ENCODE assay signal across 10 cellular contexts in the genomic region with DNA sequence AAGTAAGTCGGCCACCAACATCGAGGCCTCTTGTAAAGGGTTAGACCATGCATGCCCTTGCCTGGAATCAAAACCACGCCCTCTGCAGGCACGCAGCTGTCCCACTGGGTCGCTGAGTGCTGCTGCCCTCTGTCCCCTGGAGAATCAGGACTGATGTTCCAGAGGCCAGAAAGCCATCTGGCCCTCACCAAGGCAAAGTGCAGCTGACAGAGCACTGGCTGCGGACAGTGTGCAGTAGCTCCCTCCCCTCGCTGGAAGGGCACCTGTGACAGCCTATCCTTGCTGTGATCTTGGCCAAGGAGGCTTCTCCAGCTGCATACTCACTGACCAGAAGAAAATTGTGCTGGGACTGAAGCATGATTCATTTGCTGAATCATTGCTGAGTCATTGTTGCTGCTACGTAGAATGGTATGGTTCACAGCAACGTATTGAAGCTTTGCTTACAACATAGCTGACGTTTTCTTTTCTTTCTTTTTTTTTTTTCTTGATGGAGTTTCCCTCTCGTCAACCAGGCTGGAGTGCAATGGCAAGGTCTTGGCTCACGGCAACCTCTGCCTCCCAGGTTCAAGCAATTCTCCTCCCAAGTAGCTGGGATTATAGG. TPM values are rescaled to one million over a fixed set of nuclear protein-coding genes. Genes with fewer than 3 reads are reported as not detected.
DNase-seq lines count a peak whose midpoint lies in the region; ATAC-seq, FAIRE-seq and TF ChIP-seq lines count a peak whose summit lies in the region.
"Had no signal": no experiment of that assay in that cellular context is flagged by ENCODE, and none has a peak within 500 bp of the region (broad histone marks: within the 10 kb centered on the region; RNA-seq: fewer than 3 reads in every experiment).

No MANE protein-coding gene starts in this region.

- POLR2A ChIA-PET in A549 (lab: Yijun Ruan, JAX), result no interaction called here

- no peak overlapping the region for H3K4me3 Mint-ChIP-seq in glutamatergic neuron (ENCODE audit: unreplicated experiment)

- ATAC-seq in A549, result peak; percentile 97 to 98
- ATAC-seq in GM21529 (IDR thresholded peaks at IDR 0.05; ENCODE audit: unreplicated experiment), result no peak

- H3K36me3 Mint-ChIP-seq in glutamatergic neuron (ENCODE audit: unreplicated experiment), result no peaks in the 10 kb centered on the region

- CTCF ChIA-PET in A549 (lab: Yijun Ruan, JAX), result interaction anchor here (0.6 to 4.2 kb wide), 8 partner anchors 17 to 626 kb away, joined by 3 to 15 read pairs (median 4); no protein-coding TSS in a partner anchor

- H3K9me3 Mint-ChIP-seq in glutamatergic neuron (ENCODE audit: unreplicated experiment), result peaks cover 24% of the 10 kb centered on the region

- H3K4me2 ChIP-seq in A549, result peak overlapping the region; percentile 82

- H3K27ac ChIP-seq in A549, result peak overlapping the region; percentile 90 to 91
- H3K27ac ChIP-seq: left ventricle myocardium inferior had no signal

- peaks cover 39% of the 10 kb centered on the region for H3K4me1 ChIP-seq in A549
- H3K4me1 ChIP-seq: left ventricle myocardium inferior had no signal

- TF ChIP-seq RAD21 in A549 (conservative IDR thresholded peaks at IDR 0.05 in 1 of 2, IDR thresholded peaks at IDR 0.05 in 1 of 2), result peak in 1 of 2 experiments; percentile 5; a peak in 1 of 5 replicates

- no peaks in the 10 kb centered on the region for H3K9me3 ChIP-seq in A549
- H3K9me3 ChIP-seq: left ventricle myocardium inferior had no signal

- H3K27me3 Mint-ChIP-seq in glutamatergic neuron (ENCODE audit: unreplicated experiment), result peaks cover 17% of the 10 kb centered on the region

- H3K27ac Mint-ChIP-seq in glutamatergic neuron (ENCODE audit: unreplicated experiment), result peak overlapping the region; percentile 87

- FAIRE-seq in A549 (lab: Jason Lieb, UNC), result peak; percentile 97
- peak; percentile 93 for FAIRE-seq in H54 (lab: Jason Lieb, UNC)
- no peak for FAIRE-seq in D721Med (lab: Jason Lieb, UNC)

- no peak overlapping the region for H3K4me3 ChIP-seq in A549
- H3K4me3 ChIP-seq: left ventricle myocardium inferior had no signal

- TF ChIP-seq CTCF in A549 (IDR thresholded peaks at IDR 0.05) (no peak), glutamatergic neuron (IDR thresholded peaks at IDR 0.05; ENCODE audit: partially characterized antibody, unreplicated experiment) (no peak), D721Med (IDR thresholded peaks at IDR 0.05; ENCODE audit: insufficient read depth, missing control alignments) (no peak)

- DNase-seq in A549 (ENCODE audit: low read depth in 1 of 2, low spot score in 1 of 2), result peak; percentile 87 to 96
- peak; percentile 92 for DNase-seq in H54 (ENCODE audit: insufficient read length, low spot score)
- DNase-seq in SW 1271 (lab: John Stamatoyannopoulos, UW), result peak; percentile 84 to 89
- peak; percentile 46 for DNase-seq in glutamatergic neuron
- DNase-seq in D721Med (ENCODE audit: insufficient read length, low spot score), result no peak
- no peak for DNase-seq in NCI-H748 treated with DMSO at 0.1 percent for 48 hours (lab: John Stamatoyannopoulos, UW)
- no peak for DNase-seq in activated naive CD4-positive, alpha-beta T cell (lab: John Stamatoyannopoulos, UW)
- DNase-seq: left ventricle myocardium inferior had no signal

- TF ChIP-seq EP300 in A549 (IDR thresholded peaks at IDR 0.05), result no peak

- 11% methylated on average over 12 of the region's 12 CpGs for WGBS in A549 (ENCODE audit: missing lambda C conversion rate)

- H3K4me1 Mint-ChIP-seq in glutamatergic neuron (ENCODE audit: low read depth, unreplicated experiment), result peaks cover 34% of the 10 kb centered on the region

- TF ChIP-seq POLR2A in A549 (IDR thresholded peaks at IDR 0.05; ENCODE audit: low read length) (no peak), H54 (IDR thresholded peaks at IDR 0.05; ENCODE audit: low read depth, low read length) (0 out of 2 replicates have a peak, but pooled peaks have one; percentile 18)

TF ChIP-seq in A549, 52 proteins besides CTCF, POLR2A, EP300 and RAD21 (continues in another document):
- TF ChIP-seq, protein P1, sequence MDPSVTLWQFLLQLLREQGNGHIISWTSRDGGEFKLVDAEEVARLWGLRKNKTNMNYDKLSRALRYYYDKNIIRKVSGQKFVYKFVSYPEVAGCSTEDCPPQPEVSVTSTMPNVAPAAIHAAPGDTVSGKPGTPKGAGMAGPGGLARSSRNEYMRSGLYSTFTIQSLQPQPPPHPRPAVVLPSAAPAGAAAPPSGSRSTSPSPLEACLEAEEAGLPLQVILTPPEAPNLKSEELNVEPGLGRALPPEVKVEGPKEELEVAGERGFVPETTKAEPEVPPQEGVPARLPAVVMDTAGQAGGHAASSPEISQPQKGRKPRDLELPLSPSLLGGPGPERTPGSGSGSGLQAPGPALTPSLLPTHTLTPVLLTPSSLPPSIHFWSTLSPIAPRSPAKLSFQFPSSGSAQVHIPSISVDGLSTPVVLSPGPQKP (IDR thresholded peaks at IDR 0.05; ENCODE audit: low read depth, low read length), result no peak
- 0 out of 2 replicates have a peak, but pooled peaks have one; percentile 13 for TF ChIP-seq HEYL (CRISPR knock-in tag; IDR thresholded peaks at IDR 0.05)
- TF ChIP-seq CBX2 (IDR thresholded peaks at IDR 0.05; ENCODE audit: borderline replicate concordance, low read depth), result no peak
- no peak for TF ChIP-seq MAZ (IDR thresholded peaks at IDR 0.05; ENCODE audit: borderline replicate concordance, low read depth, low read length)
- no peak for TF ChIP-seq HDAC2 (IDR thresholded peaks at IDR 0.05)
- TF ChIP-seq RCOR1 (IDR thresholded peaks at IDR 0.05; ENCODE audit: low read depth, low read length), result no peak
- no peak for TF ChIP-seq RFX5 (IDR thresholded peaks at IDR 0.05)
- TF ChIP-seq, protein P2, sequence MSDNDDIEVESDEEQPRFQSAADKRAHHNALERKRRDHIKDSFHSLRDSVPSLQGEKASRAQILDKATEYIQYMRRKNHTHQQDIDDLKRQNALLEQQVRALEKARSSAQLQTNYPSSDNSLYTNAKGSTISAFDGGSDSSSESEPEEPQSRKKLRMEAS (IDR thresholded peaks at IDR 0.05), result peak; percentile 77
- TF ChIP-seq CHD4 (IDR thresholded peaks at IDR 0.05; ENCODE audit: borderline replicate concordance), result no peak
- TF ChIP-seq ESRRA (IDR thresholded peaks at IDR 0.05; ENCODE audit: borderline replicate concordance, low read length), result no peak
- TF ChIP-seq JUN (IDR thresholded peaks at IDR 0.05), result peak in 1 of 2 experiments; percentile 58; a peak in 2 of 5 replicates
- TF ChIP-seq, protein P3, sequence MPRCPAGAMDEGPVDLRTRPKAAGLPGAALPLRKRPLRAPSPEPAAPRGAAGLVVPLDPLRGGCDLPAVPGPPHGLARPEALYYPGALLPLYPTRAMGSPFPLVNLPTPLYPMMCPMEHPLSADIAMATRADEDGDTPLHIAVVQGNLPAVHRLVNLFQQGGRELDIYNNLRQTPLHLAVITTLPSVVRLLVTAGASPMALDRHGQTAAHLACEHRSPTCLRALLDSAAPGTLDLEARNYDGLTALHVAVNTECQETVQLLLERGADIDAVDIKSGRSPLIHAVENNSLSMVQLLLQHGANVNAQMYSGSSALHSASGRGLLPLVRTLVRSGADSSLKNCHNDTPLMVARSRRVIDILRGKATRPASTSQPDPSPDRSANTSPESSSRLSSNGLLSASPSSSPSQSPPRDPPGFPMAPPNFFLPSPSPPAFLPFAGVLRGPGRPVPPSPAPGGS (IDR thresholded peaks at IDR 0.05), result 0 out of 3 replicates have a peak, but pooled peaks have one; percentile 26
- TF ChIP-seq MAFK (IDR thresholded peaks at IDR 0.05; ENCODE audit: partially characterized antibody), result peak; percentile 100
- no peak for TF ChIP-seq MYC (IDR thresholded peaks at IDR 0.05; ENCODE audit: borderline replicate concordance, low read length)
- peak; percentile 57; the same call in 1 of the 2 replicates for TF ChIP-seq HOXB5 (CRISPR knock-in tag; IDR thresholded peaks at IDR 0.05)
- TF ChIP-seq FOSB (CRISPR knock-in tag; IDR thresholded peaks at IDR 0.05), result no peak; the same call in 1 of the 2 replicates
- TF ChIP-seq, protein P4, sequence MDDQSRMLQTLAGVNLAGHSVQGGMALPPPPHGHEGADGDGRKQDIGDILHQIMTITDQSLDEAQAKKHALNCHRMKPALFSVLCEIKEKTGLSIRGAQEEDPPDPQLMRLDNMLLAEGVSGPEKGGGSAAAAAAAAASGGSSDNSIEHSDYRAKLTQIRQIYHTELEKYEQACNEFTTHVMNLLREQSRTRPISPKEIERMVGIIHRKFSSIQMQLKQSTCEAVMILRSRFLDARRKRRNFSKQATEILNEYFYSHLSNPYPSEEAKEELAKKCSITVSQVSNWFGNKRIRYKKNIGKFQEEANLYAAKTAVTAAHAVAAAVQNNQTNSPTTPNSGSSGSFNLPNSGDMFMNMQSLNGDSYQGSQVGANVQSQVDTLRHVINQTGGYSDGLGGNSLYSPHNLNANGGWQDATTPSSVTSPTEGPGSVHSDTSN (IDR thresholded peaks at IDR 0.05), result peak; percentile 84
- TF ChIP-seq, protein P5, sequence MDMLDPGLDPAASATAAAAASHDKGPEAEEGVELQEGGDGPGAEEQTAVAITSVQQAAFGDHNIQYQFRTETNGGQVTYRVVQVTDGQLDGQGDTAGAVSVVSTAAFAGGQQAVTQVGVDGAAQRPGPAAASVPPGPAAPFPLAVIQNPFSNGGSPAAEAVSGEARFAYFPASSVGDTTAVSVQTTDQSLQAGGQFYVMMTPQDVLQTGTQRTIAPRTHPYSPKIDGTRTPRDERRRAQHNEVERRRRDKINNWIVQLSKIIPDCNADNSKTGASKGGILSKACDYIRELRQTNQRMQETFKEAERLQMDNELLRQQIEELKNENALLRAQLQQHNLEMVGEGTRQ (IDR thresholded peaks at IDR 0.05), result no peak
- TF ChIP-seq FOSL2 (IDR thresholded peaks at IDR 0.05), result peak; percentile 98
- TF ChIP-seq FOSL2 (CRISPR knock-in tag; IDR thresholded peaks at IDR 0.05), result peak; percentile 99
- TF ChIP-seq SREBF2 (IDR thresholded peaks at IDR 0.05), result no peak
- TF ChIP-seq RNF2 (IDR thresholded peaks at IDR 0.05; ENCODE audit: borderline replicate concordance, low read depth), result no peak
- TF ChIP-seq BHLHE40 (IDR thresholded peaks at IDR 0.05; ENCODE audit: low read depth, low read length), result no peak
- no peak for TF ChIP-seq EHMT2 (IDR thresholded peaks at IDR 0.05; ENCODE audit: low read depth)
- TF ChIP-seq FOXS1 (CRISPR knock-in tag; IDR thresholded peaks at IDR 0.05), result no peak
- peak; percentile 39; the same call in 1 of the 2 replicates for TF ChIP-seq GATA3 (IDR thresholded peaks at IDR 0.05; ENCODE audit: borderline replicate concordance)
- TF ChIP-seq NFE2L2 (conservative IDR thresholded peaks at IDR 0.05; ENCODE audit: low read length), result peak; percentile 99

RNA-seq across cellular contexts. Expression of a gene that starts 30.4 kb away (rescaled TPM):
- 2.2 and 2.8 TPM in 2 replicates for polyA plus RNA-seq in A549 (2011; rRNA removed)
- polyA plus RNA-seq in A549 (2012; cell fraction: cytosol; rRNA removed), result 1.3 and 1.7 TPM in 2 replicates
- 1.1 and 1.6 TPM in 2 replicates for polyA plus RNA-seq in A549 (2012; cell fraction: nucleus; rRNA removed)
- 1.0 to 2.1 TPM (median 1.3 TPM) in 3 replicates for polyA plus RNA-seq in A549 (2017; fragmentation: RNase III; extraction: RNeasy Plus Mini Kit Qiagen cat#74134 plus additional on column Dnase treatment)
- polyA minus RNA-seq in A549 (2011; rRNA and poly(A)+ RNA removed), result 0.79 and 1.0 TPM in 2 replicates
- 3.8 TPM for total RNA-seq in glutamatergic neuron (ENCODE audit: unreplicated experiment)
- total RNA-seq: left ventricle myocardium inferior; T-helper 1 cell treated with Interleukin-12 subunit alpha and Interleukin-12 subunit beta and Interleukin-4 antibody, amounts not matched to agents 30 ng/mL and 1 ng/mL, for 36 hours had no signal

Comparison
In these comparisons a context has a peak if more than half of its experiments do, and no peak if none do; other contexts are left out.
1. DNase-seq: peak in A549 (2 of 2), H54 (single experiment), SW 1271 (2 of 2) and glutamatergic neuron (single experiment); none in D721Med (single experiment), NCI-H748 treated with DMSO at 0.1 percent for 48 hours (single experiment) and activated naive CD4-positive, alpha-beta T cell (0 of 4).